Comparison of ENCODE assay signal across 26 cellular contexts in genomic region chr9:33017283-33018041, GRCh38. TPM values are rescaled to one million over a fixed set of nuclear protein-coding genes. Genes with fewer than 3 reads are reported as not detected.
A peak's percentile ranks its signal among the peaks of the same experiment; 100 is the strongest.
DNase-seq lines count a peak whose midpoint lies in the region; ATAC-seq, FAIRE-seq and TF ChIP-seq lines count a peak whose summit lies in the region.
"Had no signal": no experiment of that assay in that cellular context is flagged by ENCODE, and none has a peak within 500 bp of the region (broad histone marks: within the 10 kb centered on the region; RNA-seq: fewer than 3 reads in every experiment).

No MANE protein-coding gene starts in this region.

- ATAC-seq in GM19023 (IDR thresholded peaks at IDR 0.05; ENCODE audit: unreplicated experiment) (peak; percentile 70), HG02759 (IDR thresholded peaks at IDR 0.05; ENCODE audit: unreplicated experiment) (peak; percentile 70), GM12878 (peak; percentile 84)
- ATAC-seq: activated CD4-positive, alpha-beta T cell treated with anti-CD3 and anti-CD28 coated beads for 36 hours; effector memory CD8-positive, alpha-beta T cell; GM23338; left colon; naive thymus-derived CD8-positive, alpha-beta T cell; right cardiac atrium had no signal

- H3K79me2 ChIP-seq in GM12878 (ENCODE audit: control insufficient read depth, insufficient read depth, low read length) = peaks cover 6% of the 10 kb centered on the region

- peak overlapping the region; percentile 46; the same call in 1 of the 2 replicates for H3K27ac ChIP-seq in GM12878 (ENCODE audit: control insufficient read depth, insufficient read depth)
- H3K27ac ChIP-seq: C4-2B, esophagus squamous epithelium, suprapubic skin, uterus had no signal

- TF ChIP-seq RAD21 in GM12878 (IDR thresholded peaks at IDR 0.05; ENCODE audit: insufficient read depth, low read depth, low read length) = no peak

- RAD21 ChIA-PET in GM12878 (lab: Charles Lee; ENCODE audit: unreplicated experiment) = interaction anchor here (0.9 to 1.5 kb wide), 6 partner anchors 9 to 638 kb away, joined by 3 to 6 read pairs (median 4); no protein-coding TSS in a partner anchor

- WGBS in GM12878 (ENCODE audit: insufficient coverage, insufficient replicate concordance, low lambda C conversion rate, missing lambda C conversion rate) = 25% methylated on average over 6 of the region's 6 CpGs

- H3K36me3 ChIP-seq in GM12878 (ENCODE audit: control insufficient read depth in 2 of 2, insufficient read depth in 2 of 2, low read length in 1 of 2) = peaks cover 0 to 12% of the 10 kb centered on the region in 2 experiments; a peak in 2 of 4 replicates
- H3K36me3 ChIP-seq: uterus had no signal

- no peaks in the 10 kb centered on the region for H3K27me3 ChIP-seq in GM12878 (replicated peaks in 1 of 2; ENCODE audit: control insufficient read depth in 2 of 2, insufficient read depth in 2 of 2, low read length in 1 of 2)
- H3K27me3 ChIP-seq: esophagus squamous epithelium, suprapubic skin, uterus had no signal

- no peaks in the 10 kb centered on the region for H3K4me1 ChIP-seq in GM12878 (ENCODE audit: control insufficient read depth, insufficient read depth, low read length)
- H3K4me1 ChIP-seq: suprapubic skin, uterus had no signal

- no TSS peak for BruUV-seq in GM12878 (replicated peaks; lab: Mats Ljungman, UMichigan)

- no peak overlapping the region for H2AFZ ChIP-seq in GM12878 (ENCODE audit: control insufficient read depth, low read depth, low read length)
- H2AFZ ChIP-seq: GM23338 had no signal

- H3K4me3 ChIP-seq in GM12865 (ENCODE audit: low read depth, low read length) (no peak overlapping the region), GM12878 (no peak overlapping the region)
- H3K4me3 ChIP-seq: esophagus squamous epithelium, GM23338, suprapubic skin, uterus had no signal

- SMC1A ChIA-PET in GM12878 (lab: Charles Lee; ENCODE audit: uncharacterized antibody, unreplicated experiment) = interaction anchor here (1.0 to 2.9 kb wide), 5 partner anchors 10 to 58 kb away, joined by 3 to 24 read pairs (median 4); partner anchors contain the start of gene APTX

- no peaks in the 10 kb centered on the region for H3K9me3 ChIP-seq in GM12878 (replicated peaks; ENCODE audit: control insufficient read depth, insufficient read depth, low read length)
- H3K9me3 ChIP-seq: esophagus squamous epithelium, suprapubic skin, uterus had no signal

- H3K9ac ChIP-seq in GM12878 (ENCODE audit: control insufficient read depth, insufficient read depth, low read length) = no peak overlapping the region

- no peak for TF ChIP-seq CTCF in GM12865 (IDR thresholded peaks at IDR 0.05; ENCODE audit: insufficient read depth, low read depth, low read length, missing control alignments)
- TF ChIP-seq CTCF in GM12878 (IDR thresholded peaks at IDR 0.05 in 2 of 3, conservative IDR thresholded peaks at IDR 0.05 in 1 of 3; ENCODE audit: control insufficient read depth in 2 of 3, extremely low read depth in 1 of 3, insufficient read depth in 1 of 3, low read depth in 3 of 3, low read length in 3 of 3) = no peak

- no peak for TF ChIP-seq EP300 in GM12878 (IDR thresholded peaks at IDR 0.05; ENCODE audit: borderline replicate concordance in 1 of 2, control insufficient read depth in 1 of 2, low read depth in 2 of 2, low read length in 2 of 2)

- H3K4me2 ChIP-seq in GM12878 (ENCODE audit: control insufficient read depth, insufficient read depth) = no peak overlapping the region
- H3K4me2 ChIP-seq: GM23338 had no signal

- DNase-seq in GM12865 (ENCODE audit: low read depth) = peak; percentile 48
- DNase-seq in GM12878 (ENCODE audit: low read depth, low spot score) = peak; percentile 21
- DNase-seq in GF-D8 (lab: John Stamatoyannopoulos, UW) = no peak
- no peak for DNase-seq in frontal cortex (ENCODE audit: low spot score in 2 of 2)
- no peak for DNase-seq in LoVo (ENCODE audit: low spot score)
- no peak for DNase-seq in RPMI8226
- DNase-seq: activated CD4-positive, alpha-beta T cell treated with anti-CD3 and anti-CD28 coated beads for 36 hours; effector memory CD8-positive, alpha-beta T cell; EL; esophagus squamous epithelium; left colon; naive thymus-derived CD8-positive, alpha-beta T cell; NCI-H146; NCI-H2171; NCI-H69; right cardiac atrium; SIG-M5; stimulated activated CD8-positive, alpha-beta memory T cell treated with anti-CD3 and anti-CD28 coated beads, Interleukin-4, amount 100 ng/mL, for 48 hours; uterus had no signal

- no peak for FAIRE-seq in GM12878 (lab: Jason Lieb, UNC)
- FAIRE-seq in frontal cortex (lab: Jason Lieb, UNC) = no peak
- FAIRE-seq: D721Med, TTC549 had no signal

- no peaks in the 10 kb centered on the region for H4K20me1 ChIP-seq in GM12878 (ENCODE audit: control insufficient read depth, insufficient read depth)

- intact Hi-C loops in GM12878 (cut with micrococcal nuclease; ENCODE audit: unreplicated experiment) = no loop called here

- CTCF ChIA-PET in GM12878 (lab: Yijun Ruan, JAX) = no interaction called here

- in situ Hi-C loops in GM12878 (cut with MboI) = no loop called here

- POLR2A ChIA-PET in GM12878 (lab: Charles Lee) = interaction anchor here (0.7 to 2.5 kb wide), 4 partner anchors 9 to 130 kb away, joined by 3 to 14 read pairs (median 6); partner anchors contain the start of gene DNAJA1

- no peak for TF ChIP-seq POLR2A in GM12878 (IDR thresholded peaks at IDR 0.05; ENCODE audit: low read depth, low read length)

TF ChIP-seq in GM12878, 131 proteins besides CTCF, POLR2A, EP300 and RAD21 (continues in another document):
- TF ChIP-seq RCOR1 (conservative IDR thresholded peaks at IDR 0.05; ENCODE audit: low read depth, low read length) (no peak), SP1 (IDR thresholded peaks at IDR 0.05; ENCODE audit: low read depth, low read length) (no peak), BCL11A (IDR thresholded peaks at IDR 0.05; ENCODE audit: low read depth, low read length) (no peak), IKZF1 (conservative IDR thresholded peaks at IDR 0.05) (peak; percentile 55), ZNF217 (IDR thresholded peaks at IDR 0.05) (no peak)

RNA-seq across cellular contexts. Expression of gene DNAJA1, which starts 7.6 kb away (rescaled TPM):
- 29.0 and 31.2 TPM in 2 replicates for total RNA-seq in GM12878 (2013; cell fraction: nucleolus; rRNA removed)
- total RNA-seq in GM12878 (2014; rRNA removed) = 69.7 and 77.9 TPM in 2 replicates
- 135 and 143 TPM in 2 replicates for total RNA-seq in GM12878 (2014; rRNA removed; fragmentation: Illumina TruSeq; extraction: Trizol)
- 105 and 109 TPM in 2 replicates for total RNA-seq in GM12878 (2021)
- polyA plus RNA-seq in GM12878 (2011; ENCODE audit: low read depth) = 44.2 TPM
- 206 and 243 TPM in 2 replicates for polyA plus RNA-seq in GM12878 (2011; rRNA removed)
- polyA plus RNA-seq in GM12878 (2011; cell fraction: cytosol; rRNA removed) = 85.5 and 86.9 TPM in 2 replicates
- polyA plus RNA-seq in GM12878 (2011; cell fraction: nucleus; rRNA removed) = 51.1 and 71.9 TPM in 2 replicates
- polyA plus RNA-seq in GM12878 (2012) = 71.1 and 80.8 TPM in 2 replicates
- 171 and 195 TPM in 2 replicates for polyA plus RNA-seq in GM12878 (2014; fragmentation: Illumina TruSeq; extraction: Trizol)
- polyA plus RNA-seq in GM12878 (2014; fragmentation: Nextera tagmentation; extraction: Ambion mirVana) = 100 to 1,000 TPM; 115 to 149 TPM
- 98.8 and 114 TPM in 2 replicates for polyA plus RNA-seq in GM12878 (2014; rRNA removed)
- polyA plus RNA-seq in GM12878 (2016; fragmentation: Nextera tagmentation; extraction: Ambion mirVana) = 100 to 1,000 TPM; 160 to 162 TPM
- 91.3 and 178 TPM in 2 replicates for polyA minus RNA-seq in GM12878 (2011; rRNA and poly(A)+ RNA removed)
- 70.4 and 89.4 TPM in 2 replicates for polyA minus RNA-seq in GM12878 (2011; cell fraction: cytosol; rRNA and poly(A)+ RNA removed)
- 21.0 and 40.6 TPM in 2 replicates for polyA minus RNA-seq in GM12878 (2011; cell fraction: nucleus; rRNA and poly(A)+ RNA removed)
- 250 TPM for total RNA-seq in frontal cortex

RNA-seq across cellular contexts. Expression of gene APTX, which starts 16.0 kb away (rescaled TPM):
- 55.9 and 60.3 TPM in 2 replicates for total RNA-seq in GM12878 (2013; cell fraction: nucleolus; rRNA removed)
- total RNA-seq in GM12878 (2014; rRNA removed) = 45.1 and 51.6 TPM in 2 replicates
- 50.6 and 54.9 TPM in 2 replicates for total RNA-seq in GM12878 (2014; rRNA removed; fragmentation: Illumina TruSeq; extraction: Trizol)
- 37.7 and 40.9 TPM in 2 replicates for total RNA-seq in GM12878 (2021)
- polyA plus RNA-seq in GM12878 (2011; ENCODE audit: low read depth) = 28.9 TPM
- polyA plus RNA-seq in GM12878 (2011; rRNA removed) = 56.6 and 70.7 TPM in 2 replicates
- polyA plus RNA-seq in GM12878 (2011; cell fraction: cytosol; rRNA removed) = 29.4 and 30.4 TPM in 2 replicates
- 44.7 and 46.5 TPM in 2 replicates for polyA plus RNA-seq in GM12878 (2011; cell fraction: nucleus; rRNA removed)
- polyA plus RNA-seq in GM12878 (2012) = 31.7 and 32.3 TPM in 2 replicates
- 58.3 and 70.1 TPM in 2 replicates for polyA plus RNA-seq in GM12878 (2014; fragmentation: Illumina TruSeq; extraction: Trizol)
- polyA plus RNA-seq in GM12878 (2014; fragmentation: Nextera tagmentation; extraction: Ambion mirVana) = 10 to 100 TPM; 73.9 to 74.8 TPM
- polyA plus RNA-seq in GM12878 (2014; rRNA removed) = 44.8 and 54.1 TPM in 2 replicates
- 10 to 100 TPM; 81.7 to 87.0 TPM for polyA plus RNA-seq in GM12878 (2016; fragmentation: Nextera tagmentation; extraction: Ambion mirVana)
- polyA minus RNA-seq in GM12878 (2011; rRNA and poly(A)+ RNA removed) = 25.1 and 31.6 TPM in 2 replicates
- 8.0 and 16.6 TPM in 2 replicates for polyA minus RNA-seq in GM12878 (2011; cell fraction: cytosol; rRNA and poly(A)+ RNA removed)
- 20.1 and 32.4 TPM in 2 replicates for polyA minus RNA-seq in GM12878 (2011; cell fraction: nucleus; rRNA and poly(A)+ RNA removed)
- total RNA-seq in frontal cortex = 27.3 TPM

RNA-seq across cellular contexts. Expression of gene SMU1, which starts 59.0 kb away (rescaled TPM):
- total RNA-seq in GM12878 (2013; cell fraction: nucleolus; rRNA removed) = 17.9 and 19.4 TPM in 2 replicates
- total RNA-seq in GM12878 (2014; rRNA removed) = 22.8 and 26.6 TPM in 2 replicates
- total RNA-seq in GM12878 (2014; rRNA removed; fragmentation: Illumina TruSeq; extraction: Trizol) = 33.4 and 34.6 TPM in 2 replicates
- total RNA-seq in GM12878 (2021) = 19.7 and 20.4 TPM in 2 replicates
- 11.8 TPM for polyA plus RNA-seq in GM12878 (2011; ENCODE audit: low read depth)
- 21.1 and 27.5 TPM in 2 replicates for polyA plus RNA-seq in GM12878 (2011; rRNA removed)
- polyA plus RNA-seq in GM12878 (2011; cell fraction: cytosol; rRNA removed) = 11.3 and 11.4 TPM in 2 replicates
- polyA plus RNA-seq in GM12878 (2011; cell fraction: nucleus; rRNA removed) = 7.2 and 8.2 TPM in 2 replicates
- polyA plus RNA-seq in GM12878 (2012) = 12.9 and 13.9 TPM in 2 replicates
- polyA plus RNA-seq in GM12878 (2014; fragmentation: Illumina TruSeq; extraction: Trizol) = 22.2 and 26.0 TPM in 2 replicates
- 10 to 100 TPM; 18.5 to 20.7 TPM for polyA plus RNA-seq in GM12878 (2014; fragmentation: Nextera tagmentation; extraction: Ambion mirVana)
- 16.5 and 20.0 TPM in 2 replicates for polyA plus RNA-seq in GM12878 (2014; rRNA removed)
- 10 to 100 TPM; 20.2 to 22.0 TPM for polyA plus RNA-seq in GM12878 (2016; fragmentation: Nextera tagmentation; extraction: Ambion mirVana)
- polyA minus RNA-seq in GM12878 (2011; rRNA and poly(A)+ RNA removed) = 22.7 and 27.6 TPM in 2 replicates
- polyA minus RNA-seq in GM12878 (2011; cell fraction: cytosol; rRNA and poly(A)+ RNA removed) = 9.6 and 10.7 TPM in 2 replicates
- 5.0 and 6.0 TPM in 2 replicates for polyA minus RNA-seq in GM12878 (2011; cell fraction: nucleus; rRNA and poly(A)+ RNA removed)
- total RNA-seq in frontal cortex = 53.4 TPM

Comparison
In these comparisons a context has a peak if more than half of its experiments do, and no peak if none do; other contexts are left out.
1. DNase-seq: peak in GM12865 (single experiment) and GM12878 (single experiment); none in GF-D8 (single experiment), frontal cortex (0 of 2), LoVo (single experiment) and RPMI8226 (single experiment).
2. Peak in every context shown above with its lines, with median percentiles within 50 percentile points of each other: ATAC-seq.